ENCODE assay signal across 10 cellular contexts in genomic region chr3:169965562-169965961, GRCh38. TPM values are rescaled to one million over a fixed set of nuclear protein-coding genes. Genes with fewer than 3 reads are reported as not detected.
DNase-seq lines count a peak whose midpoint lies in the region; ATAC-seq and TF ChIP-seq lines count a peak whose summit lies in the region.
"Had no signal": no experiment of that assay in that cellular context is flagged by ENCODE, and none has a peak within 500 bp of the region (broad histone marks: within the 10 kb centered on the region; RNA-seq: fewer than 3 reads in every experiment).

No MANE protein-coding gene starts in this region.

- H3K9ac ChIP-seq in GM23248 (no peak overlapping the region), muscle layer of colon (ENCODE audit: low read length) (no peak overlapping the region)

- H3K9me2 ChIP-seq in GM23248 (ENCODE audit: insufficient read depth), result no peaks in the 10 kb centered on the region

- ATAC-seq in activated naive CD8-positive, alpha-beta T cell treated with anti-CD3 and anti-CD28 coated beads, Interleukin-2, amount 50 U/mL, for 24 hours, result no peak
- ATAC-seq in HG03571 (IDR thresholded peaks at IDR 0.05; ENCODE audit: unreplicated experiment) (no peak), HG03457 (IDR thresholded peaks at IDR 0.05; ENCODE audit: unreplicated experiment) (no peak)

- peaks cover 45% of the 10 kb centered on the region for H3K79me2 ChIP-seq in GM23248 (ENCODE audit: insufficient read depth)

- peak overlapping the region; percentile 74 for H3K4me2 ChIP-seq in GM23248 (ENCODE audit: unreplicated experiment)

- H3K9me3 Mint-ChIP-seq in CD14-positive monocyte (peaks cover 0 to 4% (median 0%) of the 10 kb centered on the region in 7 donors), HFFc6 (peaks cover 5% of the 10 kb centered on the region)
- no peaks in the 10 kb centered on the region for H3K9me3 Mint-ChIP-seq in activated naive CD8-positive, alpha-beta T cell treated with anti-CD3 and anti-CD28 coated beads, Interleukin-2, amount 50 U/mL, for 24 hours

- in situ Hi-C loops in GM23248 (cut with MboI), result no loop called here

- H3K4me3 ChIP-seq in GM23248, result peak overlapping the region; percentile 92
- H3K4me3 ChIP-seq in muscle layer of colon (ENCODE audit: low read depth in 1 of 2, low read length in 2 of 2), result peak overlapping the region; percentile 82 to 87

- H3K27me3 ChIP-seq in GM23248 (replicated peaks; ENCODE audit: insufficient read depth), result no peaks in the 10 kb centered on the region
- H3K27me3 ChIP-seq in muscle layer of colon (ENCODE audit: control insufficient read depth in 1 of 2, insufficient read depth in 2 of 2, low read length in 2 of 2), result no peaks in the 10 kb centered on the region
- H3K27me3 ChIP-seq: thyroid gland had no signal

- H3K27ac ChIP-seq in GM23248 (no peak overlapping the region), muscle layer of colon (ENCODE audit: low read depth, low read length) (no peak overlapping the region)

- H3K9me3 ChIP-seq in GM23248 (ENCODE audit: low read depth), result no peaks in the 10 kb centered on the region
- H3K9me3 ChIP-seq in muscle layer of colon (ENCODE audit: low read length), result no peaks in the 10 kb centered on the region
- H3K9me3 ChIP-seq: thyroid gland had no signal

- DNase-seq in CD14-positive monocyte (ENCODE audit: low spot score) (no peak), GM23248 (no peak), HFFc6 (no peak), SW480 (ENCODE audit: low spot score) (no peak)
- DNase-seq in activated naive CD8-positive, alpha-beta T cell treated with anti-CD3 and anti-CD28 coated beads, Interleukin-2, amount 50 U/mL, for 24 hours, result no peak
- DNase-seq: NCI-H2171, thyroid gland had no signal

- intact Hi-C loops in CD14-positive monocyte (cut with micrococcal nuclease), result loop anchor here (5.0 to 10.0 kb wide), 4 partner anchors 33 to 201 kb away; partner anchors contain the start of genes ACTRT3 (in 2 of the 2), TERC (in 2 of the 2) and LRRC31 (in 1 of the 2)

- peak overlapping the region; percentile 98 for H2AFZ ChIP-seq in GM23248

- peaks cover 37% of the 10 kb centered on the region for H3K4me1 Mint-ChIP-seq in CD14-positive monocyte
- H3K4me1 Mint-ChIP-seq in activated naive CD8-positive, alpha-beta T cell treated with anti-CD3 and anti-CD28 coated beads, Interleukin-2, amount 50 U/mL, for 24 hours, result peaks cover 55% of the 10 kb centered on the region
- H3K4me1 Mint-ChIP-seq in HFFc6 (ENCODE audit: low read depth), result peaks cover 46% of the 10 kb centered on the region

- H3K27ac Mint-ChIP-seq in CD14-positive monocyte, result peak overlapping the region in 3 of 7 donors; percentile 11 to 99 (median 97)
- peak overlapping the region; percentile 83 for H3K27ac Mint-ChIP-seq in activated naive CD8-positive, alpha-beta T cell treated with anti-CD3 and anti-CD28 coated beads, Interleukin-2, amount 50 U/mL, for 24 hours
- H3K27ac Mint-ChIP-seq in HFFc6, result no peak overlapping the region

- no peaks in the 10 kb centered on the region for H3K36me3 ChIP-seq in GM23248 (ENCODE audit: low read depth)
- H3K36me3 ChIP-seq in muscle layer of colon (ENCODE audit: insufficient read depth, low read length), result no peaks in the 10 kb centered on the region
- H3K36me3 ChIP-seq: thyroid gland had no signal

- peaks cover 14% of the 10 kb centered on the region; the same call in 1 of the 2 replicates for H4K20me1 ChIP-seq in GM23248 (ENCODE audit: insufficient read depth)

- no peaks in the 10 kb centered on the region; the same call in 1 of the 2 replicates for H3F3A ChIP-seq in GM23248 (ENCODE audit: insufficient read depth)

- TF ChIP-seq CTCF in CD14-positive monocyte (IDR thresholded peaks at IDR 0.05) (no peak), HFFc6 (IDR thresholded peaks at IDR 0.05) (no peak)

- H3K4me1 ChIP-seq in GM23248 (ENCODE audit: insufficient read depth), result peaks cover 18% of the 10 kb centered on the region
- peaks cover 25% of the 10 kb centered on the region for H3K4me1 ChIP-seq in muscle layer of colon (ENCODE audit: insufficient read depth, low read length)

- peaks cover 0 to 2% (median 2%) of the 10 kb centered on the region in 3 donors for H3K27me3 Mint-ChIP-seq in CD14-positive monocyte (ENCODE audit: low read depth in 3 of 3)
- H3K27me3 Mint-ChIP-seq in activated naive CD8-positive, alpha-beta T cell treated with anti-CD3 and anti-CD28 coated beads, Interleukin-2, amount 50 U/mL, for 24 hours, result no peaks in the 10 kb centered on the region
- no peaks in the 10 kb centered on the region; the same call in 1 of the 2 replicates for H3K27me3 Mint-ChIP-seq in HFFc6 (ENCODE audit: insufficient read depth)

- WGBS in GM23248 (ENCODE audit: low coverage in 1 of 2, low lambda C conversion rate in 2 of 2, missing lambda C conversion rate in 2 of 2), 2 experiments, result 92 to 94% methylated on average over 11 of the region's 11 CpGs

- peaks cover 8 to 15% of the 10 kb centered on the region in 2 donors for H3K36me3 Mint-ChIP-seq in CD14-positive monocyte
- peaks cover 3% of the 10 kb centered on the region for H3K36me3 Mint-ChIP-seq in activated naive CD8-positive, alpha-beta T cell treated with anti-CD3 and anti-CD28 coated beads, Interleukin-2, amount 50 U/mL, for 24 hours (ENCODE audit: low read depth)
- peaks cover 19% of the 10 kb centered on the region for H3K36me3 Mint-ChIP-seq in HFFc6 (ENCODE audit: low read depth)

- H3K4me3 Mint-ChIP-seq in CD14-positive monocyte (peak overlapping the region; percentile 93 to 94), HFFc6 (no peak overlapping the region; the same call in 1 of the 2 replicates)
- peak overlapping the region; percentile 86 for H3K4me3 Mint-ChIP-seq in activated naive CD8-positive, alpha-beta T cell treated with anti-CD3 and anti-CD28 coated beads, Interleukin-2, amount 50 U/mL, for 24 hours

RNA-seq across cellular contexts. Expression of gene SEC62, which starts 1.0 kb away (rescaled TPM):
- polyA plus RNA-seq in CD14-positive monocyte (100 to 1,000 TPM in 1 of 2 donors, 10 to 100 TPM in 1; 95.2 to 117 TPM), GM23248 (2016; fragmentation: Nextera tagmentation; extraction: Ambion mirVana) (185 and 193 TPM in 2 replicates)
- 34.0 and 39.4 TPM in 2 replicates for total RNA-seq in GM23248 (2014; rRNA removed; shearing (Covaris generic))
- total RNA-seq in HFFc6 (2021; fragmentation: NEBNext Ultra II Directional; extraction: Animal tissue kit (Norgen Biotek cat#: 25700)), result 100 to 1,000 TPM; 124 to 153 (median 133) TPM

RNA-seq across cellular contexts. Expression of gene SAMD7, which starts 54.2 kb away (rescaled TPM):
- not detected for polyA plus RNA-seq in CD14-positive monocyte
- not detected in 2 replicates for total RNA-seq in GM23248 (2014; rRNA removed; shearing (Covaris generic))
- not detected in 2 replicates for polyA plus RNA-seq in GM23248 (2016; fragmentation: Nextera tagmentation; extraction: Ambion mirVana)
- not detected for total RNA-seq in HFFc6 (2021; fragmentation: NEBNext Ultra II Directional; extraction: Animal tissue kit (Norgen Biotek cat#: 25700))
- total RNA-seq: thyroid gland had no signal
